In the genomic region with DNA sequence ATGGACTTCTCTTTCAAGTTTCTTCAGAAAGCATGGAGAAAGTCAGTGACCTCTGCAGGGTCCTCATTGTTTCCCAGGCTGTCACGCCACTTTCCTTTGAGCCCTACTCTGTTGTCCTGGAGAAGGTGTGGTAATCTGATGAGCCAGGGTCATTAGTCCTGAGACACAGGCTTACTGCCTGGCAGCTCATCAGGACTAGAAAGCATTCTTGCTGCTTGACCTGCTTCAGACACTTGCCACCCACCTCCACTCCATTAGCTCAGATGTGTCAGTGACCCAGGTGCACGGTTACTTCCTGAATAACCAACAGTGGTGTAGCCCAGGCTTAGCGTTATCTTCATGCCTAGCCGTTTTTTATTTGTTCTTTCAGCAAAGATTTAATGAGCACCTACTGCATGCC, we compare ENCODE assay signal across 12 cellular contexts.
"Had no signal": no experiment of that assay in that cellular context is flagged by ENCODE, and none has a peak within 500 bp of the region (broad histone marks: within the 10 kb centered on the region; RNA-seq: fewer than 3 reads in every experiment).

No MANE protein-coding gene starts in this region.

- ATAC-seq: activated naive CD4-positive, alpha-beta T cell treated with anti-CD3 and anti-CD28 coated beads, Interleukin-2, amount 50 U/mL, for 72 hours; naive thymus-derived CD8-positive, alpha-beta T cell had no signal

- H3K9me3 Mint-ChIP-seq: activated naive CD4-positive, alpha-beta T cell treated with anti-CD3 and anti-CD28 coated beads, Interleukin-2, amount 50 U/mL, for 72 hours; memory B cell; naive thymus-derived CD8-positive, alpha-beta T cell had no signal

- H3K4me3 ChIP-seq: adrenal gland, thyroid gland had no signal

- DNase-seq: activated CD4-positive, alpha-beta T cell treated with anti-CD3 and anti-CD28 coated beads, Interleukin-2, amount 50 U/mL, for 48 hours; activated gamma-delta T cell treated with Interleukin-2 at 50 U/mL for 16 hours; adrenal gland; dermis blood vessel endothelial cell; effector memory CD4-positive, alpha-beta T cell; left ventricle myocardium superior; naive thymus-derived CD8-positive, alpha-beta T cell; stimulated activated naive CD4-positive, alpha-beta T cell treated with Interleukin-2 at 50 U/mL for 16 hours; WERI-Rb-1 had no signal

- H3K27ac ChIP-seq: adrenal gland, thyroid gland, WERI-Rb-1 had no signal

- H3K27ac Mint-ChIP-seq: activated naive CD4-positive, alpha-beta T cell treated with anti-CD3 and anti-CD28 coated beads, Interleukin-2, amount 50 U/mL, for 72 hours; memory B cell; naive thymus-derived CD8-positive, alpha-beta T cell had no signal

- H3K36me3 Mint-ChIP-seq: activated naive CD4-positive, alpha-beta T cell treated with anti-CD3 and anti-CD28 coated beads, Interleukin-2, amount 50 U/mL, for 72 hours; memory B cell; naive thymus-derived CD8-positive, alpha-beta T cell had no signal

- H3K4me1 ChIP-seq: adrenal gland had no signal

- H3K27me3 Mint-ChIP-seq: memory B cell had no signal

- H3K36me3 ChIP-seq: adrenal gland, thyroid gland, WERI-Rb-1 had no signal

- H3K4me3 Mint-ChIP-seq: memory B cell; naive thymus-derived CD8-positive, alpha-beta T cell had no signal

- H3K9me3 ChIP-seq: adrenal gland, thyroid gland had no signal

- H3K27me3 ChIP-seq: adrenal gland, thyroid gland had no signal
